Comparison of ENCODE assay signal across 1 cellular context in the genomic region with DNA sequence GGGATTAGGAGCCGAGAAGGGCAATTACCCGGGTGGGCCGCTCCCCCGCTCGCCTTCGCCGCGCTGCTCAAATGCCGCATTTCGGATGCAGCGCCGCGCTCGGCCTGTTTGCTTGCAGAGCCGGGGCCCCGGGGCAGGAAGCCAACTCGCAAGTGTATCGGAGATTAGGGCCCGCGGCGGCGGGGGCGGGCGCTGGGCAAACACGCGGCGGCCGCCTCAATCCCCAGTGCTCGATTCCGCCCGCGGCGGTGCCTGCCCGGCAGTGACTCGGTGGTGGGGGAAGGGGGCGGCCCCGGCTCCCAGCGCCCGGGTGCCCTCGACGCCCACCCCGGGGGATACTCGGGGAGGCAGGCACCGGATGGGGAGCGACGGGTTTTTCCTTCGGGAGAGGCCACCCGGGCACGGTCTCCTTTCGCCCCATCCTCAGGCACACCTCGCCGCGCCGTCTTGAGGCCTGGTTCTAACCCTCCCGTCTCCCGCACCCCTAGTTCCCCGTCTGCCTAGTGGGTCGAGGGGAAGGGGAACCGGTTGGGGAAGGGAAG.
A peak's percentile ranks its signal among the peaks of the same experiment; 100 is the strongest.
TF ChIP-seq lines count a peak whose summit lies in the region.

No MANE protein-coding gene starts in this region.

TF ChIP-seq in H1, 55 proteins besides CTCF, POLR2A, EP300 and RAD21 (continued from another document):
- TF ChIP-seq CBX8 (IDR thresholded peaks at IDR 0.05; ENCODE audit: borderline replicate concordance, low read depth, low read length) (no peak), POLR2AphosphoS5 (IDR thresholded peaks at IDR 0.05; ENCODE audit: low read depth, low read length) (no peak), NANOG (IDR thresholded peaks at IDR 0.05; ENCODE audit: insufficient read depth, low read depth, low read length, poor library complexity, severe bottlenecking) (no peak), ASH2L (IDR thresholded peaks at IDR 0.05; ENCODE audit: low read length) (peak; percentile 22), POU5F1 (IDR thresholded peaks at IDR 0.05; ENCODE audit: low read depth, low read length) (no peak), MAFK (IDR thresholded peaks at IDR 0.05; ENCODE audit: low read depth, low read length) (no peak), KDM5A (IDR thresholded peaks at IDR 0.05; ENCODE audit: low read length) (no peak), SIN3A (conservative IDR thresholded peaks at IDR 0.05 in 1 of 2, IDR thresholded peaks at IDR 0.05 in 1 of 2; ENCODE audit: low read depth in 1 of 2, low read length in 2 of 2) (no peak), CREB1 (IDR thresholded peaks at IDR 0.05) (no peak), SUZ12 (IDR thresholded peaks at IDR 0.05; ENCODE audit: low read length) (peak; percentile 86; the same call in 1 of the 2 replicates), NRF1 (IDR thresholded peaks at IDR 0.05; ENCODE audit: low read depth, low read length) (no peak), EZH2 (IDR thresholded peaks at IDR 0.05; ENCODE audit: low read depth, low read length, severe bottlenecking) (peak; percentile 72), RNF2 (IDR thresholded peaks at IDR 0.05; ENCODE audit: borderline replicate concordance, low read depth, low read length, missing control alignments, poor library complexity, severe bottlenecking) (peak; percentile 40), SIX5 (IDR thresholded peaks at IDR 0.05; ENCODE audit: low read depth, low read length) (no peak), PHF8 (conservative IDR thresholded peaks at IDR 0.05; ENCODE audit: low read depth, low read length) (no peak), RXRA (IDR thresholded peaks at IDR 0.05; ENCODE audit: insufficient read depth, low read depth, low read length) (no peak), CHD1 (IDR thresholded peaks at IDR 0.05; ENCODE audit: low read depth, low read length) (no peak), TBP (IDR thresholded peaks at IDR 0.05; ENCODE audit: low read depth, low read length) (no peak), GABPA (IDR thresholded peaks at IDR 0.05; ENCODE audit: borderline replicate concordance, insufficient read depth, low read length) (peak; percentile 41; the same call in 1 of the 2 replicates), HDAC6 (IDR thresholded peaks at IDR 0.05; ENCODE audit: low read depth, low read length) (no peak), ZNF274 (IDR thresholded peaks at IDR 0.05; ENCODE audit: borderline replicate concordance, extremely low read depth, low read length) (no peak), RFX5 (IDR thresholded peaks at IDR 0.05; ENCODE audit: borderline replicate concordance, low read depth, low read length) (no peak), CHD2 (IDR thresholded peaks at IDR 0.05; ENCODE audit: low read length) (no peak), RBBP5 (IDR thresholded peaks at IDR 0.05; ENCODE audit: borderline replicate concordance, low read depth, low read length) (no peak), CTBP2 (IDR thresholded peaks at IDR 0.05; ENCODE audit: borderline replicate concordance, insufficient read depth, insufficient read length, low read length) (no peak), TAF7 (optimal IDR thresholded peaks at IDR 0.05; ENCODE audit: borderline replicate concordance, low read depth, low read length) (no peak), KDM4A (IDR thresholded peaks at IDR 0.05; ENCODE audit: low read depth, low read length, severe bottlenecking) (peak; percentile 56), KDM1A (IDR thresholded peaks at IDR 0.05; ENCODE audit: borderline replicate concordance, low read length) (no peak), SIRT6 (IDR thresholded peaks at IDR 0.05; ENCODE audit: low read length) (no peak), FOSL1 (IDR thresholded peaks at IDR 0.05; ENCODE audit: insufficient read depth, low read depth, low read length) (no peak), BACH1 (IDR thresholded peaks at IDR 0.05; ENCODE audit: low read length) (no peak), GTF2F1 (IDR thresholded peaks at IDR 0.05; ENCODE audit: borderline replicate concordance, low read depth, low read length) (no peak), SP1 (IDR thresholded peaks at IDR 0.05; ENCODE audit: low read depth, low read length) (no peak), JUND (IDR thresholded peaks at IDR 0.05; ENCODE audit: low read length) (no peak), SP4 (IDR thresholded peaks at IDR 0.05; ENCODE audit: low read length) (no peak), SAP30 (IDR thresholded peaks at IDR 0.05; ENCODE audit: insufficient read depth, insufficient replicate concordance, low read length) (no peak), TCF12 (IDR thresholded peaks at IDR 0.05; ENCODE audit: low read depth, low read length) (no peak), EGR1 (IDR thresholded peaks at IDR 0.05; ENCODE audit: borderline replicate concordance, low read depth, low read length) (peak; percentile 57; the same call in 1 of the 2 replicates), SRF (IDR thresholded peaks at IDR 0.05; ENCODE audit: low read depth, low read length) (no peak), YY1 (IDR thresholded peaks at IDR 0.05; ENCODE audit: low read depth, low read length) (no peak), BCL11A (IDR thresholded peaks at IDR 0.05; ENCODE audit: low read depth in 2 of 2, low read length in 2 of 2) (no peak), CEBPB (IDR thresholded peaks at IDR 0.05; ENCODE audit: low read depth, low read length) (no peak), BRCA1 (IDR thresholded peaks at IDR 0.05; ENCODE audit: low read depth, low read length) (no peak), CBX5 (IDR thresholded peaks at IDR 0.05; ENCODE audit: low read depth, low read length) (no peak), JUN (IDR thresholded peaks at IDR 0.05; ENCODE audit: low read depth, low read length) (no peak), SP2 (IDR thresholded peaks at IDR 0.05; ENCODE audit: low read length) (no peak), TAF1 (IDR thresholded peaks at IDR 0.05; ENCODE audit: low read depth, low read length) (no peak; the same call in 1 of the 2 replicates), HDAC2 (IDR thresholded peaks at IDR 0.05; ENCODE audit: borderline replicate concordance in 1 of 2, low read depth in 2 of 2, low read length in 2 of 2) (no peak)
- TF ChIP-seq, protein P1, sequence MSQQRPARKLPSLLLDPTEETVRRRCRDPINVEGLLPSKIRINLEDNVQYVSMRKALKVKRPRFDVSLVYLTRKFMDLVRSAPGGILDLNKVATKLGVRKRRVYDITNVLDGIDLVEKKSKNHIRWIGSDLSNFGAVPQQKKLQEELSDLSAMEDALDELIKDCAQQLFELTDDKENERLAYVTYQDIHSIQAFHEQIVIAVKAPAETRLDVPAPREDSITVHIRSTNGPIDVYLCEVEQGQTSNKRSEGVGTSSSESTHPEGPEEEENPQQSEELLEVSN (IDR thresholded peaks at IDR 0.05): peak; percentile 57
- TF ChIP-seq, protein P2, sequence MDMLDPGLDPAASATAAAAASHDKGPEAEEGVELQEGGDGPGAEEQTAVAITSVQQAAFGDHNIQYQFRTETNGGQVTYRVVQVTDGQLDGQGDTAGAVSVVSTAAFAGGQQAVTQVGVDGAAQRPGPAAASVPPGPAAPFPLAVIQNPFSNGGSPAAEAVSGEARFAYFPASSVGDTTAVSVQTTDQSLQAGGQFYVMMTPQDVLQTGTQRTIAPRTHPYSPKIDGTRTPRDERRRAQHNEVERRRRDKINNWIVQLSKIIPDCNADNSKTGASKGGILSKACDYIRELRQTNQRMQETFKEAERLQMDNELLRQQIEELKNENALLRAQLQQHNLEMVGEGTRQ (IDR thresholded peaks at IDR 0.05; ENCODE audit: low read length): no peak
- TF ChIP-seq, protein P3, sequence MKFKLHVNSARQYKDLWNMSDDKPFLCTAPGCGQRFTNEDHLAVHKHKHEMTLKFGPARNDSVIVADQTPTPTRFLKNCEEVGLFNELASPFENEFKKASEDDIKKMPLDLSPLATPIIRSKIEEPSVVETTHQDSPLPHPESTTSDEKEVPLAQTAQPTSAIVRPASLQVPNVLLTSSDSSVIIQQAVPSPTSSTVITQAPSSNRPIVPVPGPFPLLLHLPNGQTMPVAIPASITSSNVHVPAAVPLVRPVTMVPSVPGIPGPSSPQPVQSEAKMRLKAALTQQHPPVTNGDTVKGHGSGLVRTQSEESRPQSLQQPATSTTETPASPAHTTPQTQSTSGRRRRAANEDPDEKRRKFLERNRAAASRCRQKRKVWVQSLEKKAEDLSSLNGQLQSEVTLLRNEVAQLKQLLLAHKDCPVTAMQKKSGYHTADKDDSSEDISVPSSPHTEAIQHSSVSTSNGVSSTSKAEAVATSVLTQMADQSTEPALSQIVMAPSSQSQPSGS (IDR thresholded peaks at IDR 0.05; ENCODE audit: low read length): no peak
- TF ChIP-seq, protein P4, sequence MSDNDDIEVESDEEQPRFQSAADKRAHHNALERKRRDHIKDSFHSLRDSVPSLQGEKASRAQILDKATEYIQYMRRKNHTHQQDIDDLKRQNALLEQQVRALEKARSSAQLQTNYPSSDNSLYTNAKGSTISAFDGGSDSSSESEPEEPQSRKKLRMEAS (IDR thresholded peaks at IDR 0.05): 0 out of 2 replicates have a peak, but pooled peaks have one; percentile 7
- TF ChIP-seq, protein P5, sequence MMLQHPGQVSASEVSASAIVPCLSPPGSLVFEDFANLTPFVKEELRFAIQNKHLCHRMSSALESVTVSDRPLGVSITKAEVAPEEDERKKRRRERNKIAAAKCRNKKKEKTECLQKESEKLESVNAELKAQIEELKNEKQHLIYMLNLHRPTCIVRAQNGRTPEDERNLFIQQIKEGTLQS (IDR thresholded peaks at IDR 0.05; ENCODE audit: insufficient read depth, low read depth, low read length): no peak
- TF ChIP-seq, protein P6, sequence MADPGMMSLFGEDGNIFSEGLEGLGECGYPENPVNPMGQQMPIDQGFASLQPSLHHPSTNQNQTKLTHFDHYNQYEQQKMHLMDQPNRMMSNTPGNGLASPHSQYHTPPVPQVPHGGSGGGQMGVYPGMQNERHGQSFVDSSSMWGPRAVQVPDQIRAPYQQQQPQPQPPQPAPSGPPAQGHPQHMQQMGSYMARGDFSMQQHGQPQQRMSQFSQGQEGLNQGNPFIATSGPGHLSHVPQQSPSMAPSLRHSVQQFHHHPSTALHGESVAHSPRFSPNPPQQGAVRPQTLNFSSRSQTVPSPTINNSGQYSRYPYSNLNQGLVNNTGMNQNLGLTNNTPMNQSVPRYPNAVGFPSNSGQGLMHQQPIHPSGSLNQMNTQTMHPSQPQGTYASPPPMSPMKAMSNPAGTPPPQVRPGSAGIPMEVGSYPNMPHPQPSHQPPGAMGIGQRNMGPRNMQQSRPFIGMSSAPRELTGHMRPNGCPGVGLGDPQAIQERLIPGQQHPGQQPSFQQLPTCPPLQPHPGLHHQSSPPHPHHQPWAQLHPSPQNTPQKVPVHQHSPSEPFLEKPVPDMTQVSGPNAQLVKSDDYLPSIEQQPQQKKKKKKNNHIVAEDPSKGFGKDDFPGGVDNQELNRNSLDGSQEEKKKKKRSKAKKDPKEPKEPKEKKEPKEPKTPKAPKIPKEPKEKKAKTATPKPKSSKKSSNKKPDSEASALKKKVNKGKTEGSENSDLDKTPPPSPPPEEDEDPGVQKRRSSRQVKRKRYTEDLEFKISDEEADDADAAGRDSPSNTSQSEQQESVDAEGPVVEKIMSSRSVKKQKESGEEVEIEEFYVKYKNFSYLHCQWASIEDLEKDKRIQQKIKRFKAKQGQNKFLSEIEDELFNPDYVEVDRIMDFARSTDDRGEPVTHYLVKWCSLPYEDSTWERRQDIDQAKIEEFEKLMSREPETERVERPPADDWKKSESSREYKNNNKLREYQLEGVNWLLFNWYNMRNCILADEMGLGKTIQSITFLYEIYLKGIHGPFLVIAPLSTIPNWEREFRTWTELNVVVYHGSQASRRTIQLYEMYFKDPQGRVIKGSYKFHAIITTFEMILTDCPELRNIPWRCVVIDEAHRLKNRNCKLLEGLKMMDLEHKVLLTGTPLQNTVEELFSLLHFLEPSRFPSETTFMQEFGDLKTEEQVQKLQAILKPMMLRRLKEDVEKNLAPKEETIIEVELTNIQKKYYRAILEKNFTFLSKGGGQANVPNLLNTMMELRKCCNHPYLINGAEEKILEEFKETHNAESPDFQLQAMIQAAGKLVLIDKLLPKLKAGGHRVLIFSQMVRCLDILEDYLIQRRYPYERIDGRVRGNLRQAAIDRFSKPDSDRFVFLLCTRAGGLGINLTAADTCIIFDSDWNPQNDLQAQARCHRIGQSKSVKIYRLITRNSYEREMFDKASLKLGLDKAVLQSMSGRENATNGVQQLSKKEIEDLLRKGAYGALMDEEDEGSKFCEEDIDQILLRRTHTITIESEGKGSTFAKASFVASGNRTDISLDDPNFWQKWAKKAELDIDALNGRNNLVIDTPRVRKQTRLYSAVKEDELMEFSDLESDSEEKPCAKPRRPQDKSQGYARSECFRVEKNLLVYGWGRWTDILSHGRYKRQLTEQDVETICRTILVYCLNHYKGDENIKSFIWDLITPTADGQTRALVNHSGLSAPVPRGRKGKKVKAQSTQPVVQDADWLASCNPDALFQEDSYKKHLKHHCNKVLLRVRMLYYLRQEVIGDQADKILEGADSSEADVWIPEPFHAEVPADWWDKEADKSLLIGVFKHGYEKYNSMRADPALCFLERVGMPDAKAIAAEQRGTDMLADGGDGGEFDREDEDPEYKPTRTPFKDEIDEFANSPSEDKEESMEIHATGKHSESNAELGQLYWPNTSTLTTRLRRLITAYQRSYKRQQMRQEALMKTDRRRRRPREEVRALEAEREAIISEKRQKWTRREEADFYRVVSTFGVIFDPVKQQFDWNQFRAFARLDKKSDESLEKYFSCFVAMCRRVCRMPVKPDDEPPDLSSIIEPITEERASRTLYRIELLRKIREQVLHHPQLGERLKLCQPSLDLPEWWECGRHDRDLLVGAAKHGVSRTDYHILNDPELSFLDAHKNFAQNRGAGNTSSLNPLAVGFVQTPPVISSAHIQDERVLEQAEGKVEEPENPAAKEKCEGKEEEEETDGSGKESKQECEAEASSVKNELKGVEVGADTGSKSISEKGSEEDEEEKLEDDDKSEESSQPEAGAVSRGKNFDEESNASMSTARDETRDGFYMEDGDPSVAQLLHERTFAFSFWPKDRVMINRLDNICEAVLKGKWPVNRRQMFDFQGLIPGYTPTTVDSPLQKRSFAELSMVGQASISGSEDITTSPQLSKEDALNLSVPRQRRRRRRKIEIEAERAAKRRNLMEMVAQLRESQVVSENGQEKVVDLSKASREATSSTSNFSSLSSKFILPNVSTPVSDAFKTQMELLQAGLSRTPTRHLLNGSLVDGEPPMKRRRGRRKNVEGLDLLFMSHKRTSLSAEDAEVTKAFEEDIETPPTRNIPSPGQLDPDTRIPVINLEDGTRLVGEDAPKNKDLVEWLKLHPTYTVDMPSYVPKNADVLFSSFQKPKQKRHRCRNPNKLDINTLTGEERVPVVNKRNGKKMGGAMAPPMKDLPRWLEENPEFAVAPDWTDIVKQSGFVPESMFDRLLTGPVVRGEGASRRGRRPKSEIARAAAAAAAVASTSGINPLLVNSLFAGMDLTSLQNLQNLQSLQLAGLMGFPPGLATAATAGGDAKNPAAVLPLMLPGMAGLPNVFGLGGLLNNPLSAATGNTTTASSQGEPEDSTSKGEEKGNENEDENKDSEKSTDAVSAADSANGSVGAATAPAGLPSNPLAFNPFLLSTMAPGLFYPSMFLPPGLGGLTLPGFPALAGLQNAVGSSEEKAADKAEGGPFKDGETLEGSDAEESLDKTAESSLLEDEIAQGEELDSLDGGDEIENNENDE (IDR thresholded peaks at IDR 0.05; ENCODE audit: insufficient replicate concordance, low read length): no peak
TF ChIP-seq in H1: peak in this region for 9.
